ENCODE assay signal across 3 cellular contexts in the genomic region with DNA sequence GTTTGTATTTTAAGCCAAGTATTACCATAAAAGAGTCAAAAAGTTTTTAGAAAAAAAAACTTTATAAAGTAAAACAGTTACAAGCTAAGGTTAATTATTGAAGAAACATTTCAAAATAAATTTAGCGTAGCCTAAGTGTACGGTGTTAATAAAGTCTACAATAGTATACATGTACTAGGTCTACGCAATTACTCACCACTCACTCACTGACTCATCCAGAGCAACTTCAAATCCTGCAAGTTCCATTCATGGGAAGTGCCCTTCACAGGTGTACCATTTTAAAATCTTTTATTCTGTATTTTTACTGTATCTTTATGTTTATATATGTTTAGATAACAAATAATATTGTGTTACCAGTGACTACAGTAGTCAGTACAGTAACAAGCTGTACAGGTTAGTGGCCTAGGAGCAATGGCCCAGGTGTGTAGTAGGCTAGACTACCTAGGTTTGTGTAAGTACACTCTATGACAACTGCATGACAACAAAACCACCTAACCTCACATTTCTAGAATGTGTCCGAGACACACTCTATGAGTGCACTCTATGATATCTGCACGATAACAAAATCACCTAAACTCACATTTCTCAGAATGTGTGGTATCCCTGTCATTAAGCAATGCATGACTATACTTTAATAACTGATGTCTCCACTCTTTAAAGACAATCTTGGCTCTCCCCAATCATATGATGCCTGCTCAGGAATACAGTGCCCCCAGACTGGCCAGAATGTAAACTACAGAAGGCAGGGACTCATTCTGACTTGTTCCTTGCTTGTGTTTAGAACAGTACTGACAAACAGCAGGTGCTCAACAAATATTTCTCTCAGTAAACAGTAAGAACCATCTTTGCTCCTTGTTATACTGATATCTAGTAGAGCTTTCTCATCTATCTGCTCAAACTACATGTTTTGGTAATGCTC.
TF ChIP-seq lines count a peak whose summit lies in the region.

No MANE protein-coding gene starts in this region.

TF ChIP-seq in HCT116, 20 proteins besides CTCF, POLR2A, EP300 and RAD21:
- TF ChIP-seq POLR2AphosphoS5 (IDR thresholded peaks at IDR 0.05; ENCODE audit: low read depth, low read length), result no peak
- no peak for TF ChIP-seq ATF3 (IDR thresholded peaks at IDR 0.05)
- TF ChIP-seq ZBTB33 (IDR thresholded peaks at IDR 0.05; ENCODE audit: extremely low read depth, insufficient replicate concordance, low read length), result no peak
- TF ChIP-seq ZFX (IDR thresholded peaks at IDR 0.05), result no peak
- TF ChIP-seq YY1 (IDR thresholded peaks at IDR 0.05; ENCODE audit: extremely low read depth, insufficient replicate concordance, low read depth, low read length), result no peak
- no peak for TF ChIP-seq CEBPB (IDR thresholded peaks at IDR 0.05; ENCODE audit: low read depth)
- TF ChIP-seq SRF (IDR thresholded peaks at IDR 0.05; ENCODE audit: low read depth), result no peak
- TF ChIP-seq CBX3 (IDR thresholded peaks at IDR 0.05; ENCODE audit: low read depth), result no peak
- no peak for TF ChIP-seq SP1 (IDR thresholded peaks at IDR 0.05; ENCODE audit: low read depth)
- TF ChIP-seq JUND (IDR thresholded peaks at IDR 0.05), result no peak
- TF ChIP-seq EGR1 (IDR thresholded peaks at IDR 0.05; ENCODE audit: low read depth), result no peak
- TF ChIP-seq TCF7L2 (IDR thresholded peaks at IDR 0.05; ENCODE audit: borderline replicate concordance, extremely low read depth, insufficient read depth, insufficient read length), result no peak
- TF ChIP-seq FOSL1 (IDR thresholded peaks at IDR 0.05; ENCODE audit: low read depth), result no peak
- no peak for TF ChIP-seq ELF1 (IDR thresholded peaks at IDR 0.05; ENCODE audit: borderline replicate concordance, low read depth)
- no peak for TF ChIP-seq SIN3A (IDR thresholded peaks at IDR 0.05; ENCODE audit: low read depth)
- TF ChIP-seq MAX (IDR thresholded peaks at IDR 0.05), result no peak
- TF ChIP-seq EZH2 (IDR thresholded peaks at IDR 0.05), result no peak

TF ChIP-seq in K562, 482 proteins besides CTCF, POLR2A, EP300 and RAD21:
- TF ChIP-seq SLC30A9 (CRISPR knock-in tag; IDR thresholded peaks at IDR 0.05) (no peak), MAFK (IDR thresholded peaks at IDR 0.05; ENCODE audit: low read length) (no peak), TAL1 (IDR thresholded peaks at IDR 0.05) (no peak), ZNF507 (tag; conservative IDR thresholded peaks at IDR 0.05) (no peak), TCF7L2 (IDR thresholded peaks at IDR 0.05; ENCODE audit: low read depth, low read length) (no peak), NR1H2 (CRISPR knock-in tag; IDR thresholded peaks at IDR 0.05) (no peak), BRF1 (IDR thresholded peaks at IDR 0.05; ENCODE audit: borderline replicate concordance, extremely low read depth, insufficient read length) (no peak), ZNF217 (CRISPR knock-in tag; IDR thresholded peaks at IDR 0.05) (no peak), ZNF3 (CRISPR knock-in tag; IDR thresholded peaks at IDR 0.05) (no peak), NFRKB (IDR thresholded peaks at IDR 0.05; ENCODE audit: low read depth) (no peak), BRD9 (IDR thresholded peaks at IDR 0.05; ENCODE audit: low read depth, partially characterized antibody) (no peak), MAFF (IDR thresholded peaks at IDR 0.05; ENCODE audit: low read length) (no peak)

TF ChIP-seq in HepG2, 621 proteins besides CTCF, POLR2A, EP300 and RAD21:
- no peak for TF ChIP-seq CREB1 (IDR thresholded peaks at IDR 0.05)
- peak; percentile 28; the same call in 1 of the 2 replicates for TF ChIP-seq CREB1 (CRISPR knock-in tag; IDR thresholded peaks at IDR 0.05)
- TF ChIP-seq, protein P1, sequence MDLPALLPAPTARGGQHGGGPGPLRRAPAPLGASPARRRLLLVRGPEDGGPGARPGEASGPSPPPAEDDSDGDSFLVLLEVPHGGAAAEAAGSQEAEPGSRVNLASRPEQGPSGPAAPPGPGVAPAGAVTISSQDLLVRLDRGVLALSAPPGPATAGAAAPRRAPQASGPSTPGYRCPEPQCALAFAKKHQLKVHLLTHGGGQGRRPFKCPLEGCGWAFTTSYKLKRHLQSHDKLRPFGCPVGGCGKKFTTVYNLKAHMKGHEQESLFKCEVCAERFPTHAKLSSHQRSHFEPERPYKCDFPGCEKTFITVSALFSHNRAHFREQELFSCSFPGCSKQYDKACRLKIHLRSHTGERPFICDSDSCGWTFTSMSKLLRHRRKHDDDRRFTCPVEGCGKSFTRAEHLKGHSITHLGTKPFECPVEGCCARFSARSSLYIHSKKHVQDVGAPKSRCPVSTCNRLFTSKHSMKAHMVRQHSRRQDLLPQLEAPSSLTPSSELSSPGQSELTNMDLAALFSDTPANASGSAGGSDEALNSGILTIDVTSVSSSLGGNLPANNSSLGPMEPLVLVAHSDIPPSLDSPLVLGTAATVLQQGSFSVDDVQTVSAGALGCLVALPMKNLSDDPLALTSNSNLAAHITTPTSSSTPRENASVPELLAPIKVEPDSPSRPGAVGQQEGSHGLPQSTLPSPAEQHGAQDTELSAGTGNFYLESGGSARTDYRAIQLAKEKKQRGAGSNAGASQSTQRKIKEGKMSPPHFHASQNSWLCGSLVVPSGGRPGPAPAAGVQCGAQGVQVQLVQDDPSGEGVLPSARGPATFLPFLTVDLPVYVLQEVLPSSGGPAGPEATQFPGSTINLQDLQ (CRISPR knock-in tag; IDR thresholded peaks at IDR 0.05), result no peak
